ENCODE assay signal across 22 cellular contexts in genomic region chr5:2109566-2109965, GRCh38.
"Had no signal": no experiment of that assay in that cellular context is flagged by ENCODE, and none has a peak within 500 bp of the region (broad histone marks: within the 10 kb centered on the region; RNA-seq: fewer than 3 reads in every experiment).

No MANE protein-coding gene starts in this region.

- ATAC-seq: activated T-cell treated with anti-CD3 and anti-CD28 coated beads, Interleukin-2, amount 50 U/mL, for 72 hours; T-helper 17 cell had no signal

- DNase-seq: activated B cell treated with CpG ODN at 0.5 μM for 24 hours; activated CD4-positive, alpha-beta T cell treated with anti-CD3 and anti-CD28 coated beads for 1 hour; activated CD4-positive, alpha-beta T cell treated with anti-CD3 and anti-CD28 coated beads, Interleukin-2, amount 10 ng/mL, durations not matched to agents 24 days and 14 days; activated CD4-positive, alpha-beta T cell treated with anti-CD3 and anti-CD28 coated beads, Interleukin-2, amount 50 U/mL, for 48 hours; activated CD8-positive, alpha-beta memory T cell treated with anti-CD3 and anti-CD28 coated beads, Interleukin-2, amount 50 U/mL, for 4 hours; activated gamma-delta T cell treated with Interleukin-2 at 50 U/mL for 16 hours; activated naive CD4-positive, alpha-beta T cell treated with anti-CD3 and anti-CD28 coated beads, Interleukin-2, amount 10 ng/mL, durations not matched to agents 7 days and 5 days; activated naive CD8-positive, alpha-beta T cell treated with anti-CD3 and anti-CD28 coated beads for 36 hours; activated T-cell treated with anti-CD3 and anti-CD28 coated beads, Interleukin-2, amount 50 U/mL, for 72 hours; anterior cingulate cortex; cerebellar nuclear complex; Kasumi-1; KBM-7; NCI-H1417 treated with DMSO at 0.1 percent for 48 hours; NCI-H1694; NCI-H2081 treated with DMSO at 0.1 percent for 48 hours; NCI-H446; NCI-H524; NCI-H774; SIG-M5; T-helper 17 cell; T-helper 9 cell had no signal
